ENCODE assay signal across 26 cellular contexts in genomic region chr1:63407002-63407401, GRCh38.
"Had no signal": no experiment of that assay in that cellular context is flagged by ENCODE, and none has a peak within 500 bp of the region (broad histone marks: within the 10 kb centered on the region; RNA-seq: fewer than 3 reads in every experiment).

No MANE protein-coding gene starts in this region.

- H3K27ac ChIP-seq: colonic mucosa, dorsolateral prefrontal cortex, esophagus squamous epithelium, foreskin keratinocyte, left ventricle myocardium inferior, thyroid gland had no signal

- FAIRE-seq: endothelial cell of umbilical vein had no signal

- H3K4me3 Mint-ChIP-seq: activated CD4-positive, alpha-beta T cell treated with anti-CD3 and anti-CD28 coated beads, Interleukin-2, amount 10 ng/mL, durations not matched to agents 7 days and 5 days; activated CD8-positive, alpha-beta memory T cell treated with anti-CD3 and anti-CD28 coated beads, Interleukin-2, amount 10 ng/mL, durations not matched to agents 7 days and 5 days; activated CD8-positive, alpha-beta T cell treated with anti-CD3 and anti-CD28 coated beads for 36 hours; activated naive CD8-positive, alpha-beta T cell treated with anti-CD3 and anti-CD28 coated beads, Interleukin-2, amount 50 U/mL, for 24 hours; brain; effector memory CD8-positive, alpha-beta T cell; natural killer cell had no signal

- ATAC-seq: activated CD8-positive, alpha-beta memory T cell treated with anti-CD3 and anti-CD28 coated beads, Interleukin-2, amount 10 ng/mL, durations not matched to agents 7 days and 5 days; activated CD8-positive, alpha-beta T cell treated with anti-CD3 and anti-CD28 coated beads for 36 hours; activated naive CD8-positive, alpha-beta T cell treated with anti-CD3 and anti-CD28 coated beads, Interleukin-2, amount 50 U/mL, for 24 hours; effector memory CD8-positive, alpha-beta T cell; foreskin keratinocyte; natural killer cell; stimulated activated naive CD8-positive, alpha-beta T cell treated with anti-CD3 and anti-CD28 coated beads, Interleukin-15, Interleukin-2, amounts not matched to agents 100 U/mL and 50 U/mL, for 24 hours had no signal

- H3K27me3 ChIP-seq: colonic mucosa, dorsolateral prefrontal cortex, esophagus squamous epithelium, foreskin keratinocyte, thyroid gland had no signal

- H3K9me3 ChIP-seq: colonic mucosa, esophagus squamous epithelium, left ventricle myocardium inferior, thyroid gland had no signal

- H3K27ac Mint-ChIP-seq: activated CD4-positive, alpha-beta T cell treated with anti-CD3 and anti-CD28 coated beads, Interleukin-2, amount 10 ng/mL, durations not matched to agents 7 days and 5 days; activated CD8-positive, alpha-beta memory T cell treated with anti-CD3 and anti-CD28 coated beads, Interleukin-2, amount 10 ng/mL, durations not matched to agents 7 days and 5 days; activated CD8-positive, alpha-beta T cell treated with anti-CD3 and anti-CD28 coated beads for 36 hours; activated naive CD8-positive, alpha-beta T cell treated with anti-CD3 and anti-CD28 coated beads, Interleukin-2, amount 50 U/mL, for 24 hours; brain; effector memory CD8-positive, alpha-beta T cell; natural killer cell; progenitor cell of endocrine pancreas had no signal

- H3K27me3 Mint-ChIP-seq: activated CD4-positive, alpha-beta T cell treated with anti-CD3 and anti-CD28 coated beads, Interleukin-2, amount 10 ng/mL, durations not matched to agents 7 days and 5 days; activated CD8-positive, alpha-beta memory T cell treated with anti-CD3 and anti-CD28 coated beads, Interleukin-2, amount 10 ng/mL, durations not matched to agents 7 days and 5 days; activated CD8-positive, alpha-beta T cell treated with anti-CD3 and anti-CD28 coated beads for 36 hours; activated naive CD8-positive, alpha-beta T cell treated with anti-CD3 and anti-CD28 coated beads, Interleukin-2, amount 50 U/mL, for 24 hours; brain; effector memory CD8-positive, alpha-beta T cell; progenitor cell of endocrine pancreas had no signal

- H3K4me1 Mint-ChIP-seq: natural killer cell had no signal

- H3K4me1 ChIP-seq: colonic mucosa, foreskin keratinocyte, left ventricle myocardium inferior had no signal

- DNase-seq: activated CD4-positive, alpha-beta T cell treated with anti-CD3 and anti-CD28 coated beads, Interleukin-2, amount 10 ng/mL, durations not matched to agents 7 days and 5 days; activated CD8-positive, alpha-beta memory T cell treated with anti-CD3 and anti-CD28 coated beads, Interleukin-2, amount 10 ng/mL, durations not matched to agents 7 days and 5 days; activated CD8-positive, alpha-beta T cell treated with anti-CD3 and anti-CD28 coated beads for 36 hours; activated gamma-delta T cell; activated naive CD4-positive, alpha-beta T cell treated with anti-CD3 and anti-CD28 coated beads, Interleukin-2, amount 50 U/mL, for 16 hours; activated naive CD8-positive, alpha-beta T cell treated with anti-CD3 and anti-CD28 coated beads, Interleukin-2, amount 50 U/mL, for 24 hours; activated T-cell treated with anti-CD3 and anti-CD28 coated beads for 4 hours; aorta; central memory CD4-positive, alpha-beta T cell; colonic mucosa; dorsolateral prefrontal cortex; effector memory CD8-positive, alpha-beta T cell; esophagus squamous epithelium; foreskin keratinocyte; left ventricle myocardium inferior; mammary epithelial cell; midbrain; natural killer cell; retina; stimulated activated CD4-positive, alpha-beta T cell treated with anti-CD3 and anti-CD28 coated beads, Interleukin-4, amount 100 ng/mL, for 4 hours; stimulated activated naive CD8-positive, alpha-beta T cell treated with anti-CD3 and anti-CD28 coated beads, Interleukin-15, Interleukin-2, amounts not matched to agents 100 U/mL and 50 U/mL, for 24 hours; T1000; thyroid gland had no signal

- H3K9me3 Mint-ChIP-seq: activated CD4-positive, alpha-beta T cell treated with anti-CD3 and anti-CD28 coated beads, Interleukin-2, amount 10 ng/mL, durations not matched to agents 7 days and 5 days; activated CD8-positive, alpha-beta T cell treated with anti-CD3 and anti-CD28 coated beads for 36 hours; activated naive CD8-positive, alpha-beta T cell treated with anti-CD3 and anti-CD28 coated beads, Interleukin-2, amount 50 U/mL, for 24 hours; brain; effector memory CD8-positive, alpha-beta T cell; natural killer cell had no signal

- H3K36me3 ChIP-seq: colonic mucosa, thyroid gland had no signal

- H3K4me3 ChIP-seq: colonic mucosa, dorsolateral prefrontal cortex, esophagus squamous epithelium, left ventricle myocardium inferior, thyroid gland had no signal
